9 cellular contexts compared by ENCODE assay signal in genomic region chr13:110748271-110748670, GRCh38.
"Had no signal": no experiment of that assay in that cellular context is flagged by ENCODE, and none has a peak within 500 bp of the region (broad histone marks: within the 10 kb centered on the region; RNA-seq: fewer than 3 reads in every experiment).

No MANE protein-coding gene starts in this region.

- H2AFZ ChIP-seq: GM23248 had no signal

- H3K27ac ChIP-seq: GM23248 had no signal

- H3K27ac Mint-ChIP-seq: H9, HFFc6 had no signal

- H3K4me3 ChIP-seq: GM23248, HAP-1 had no signal

- H3K36me3 ChIP-seq: HAP-1 had no signal

- ATAC-seq: HCT116 had no signal

- H3K4me1 ChIP-seq: HAP-1 had no signal

- H3K9ac ChIP-seq: GM23248 had no signal

- H3K4me3 Mint-ChIP-seq: H9, HFFc6 had no signal

- DNase-seq: GM23248, GOT3, H7, H9, HCEC 1CT, HFFc6 had no signal

- FAIRE-seq: H1 had no signal
